Comparison of ENCODE assay signal across 17 cellular contexts in genomic region chr21:28439246-28439645, GRCh38.
"Had no signal": no experiment of that assay in that cellular context is flagged by ENCODE, and none has a peak within 500 bp of the region (broad histone marks: within the 10 kb centered on the region; RNA-seq: fewer than 3 reads in every experiment).

No MANE protein-coding gene starts in this region.

- H3K9me3 ChIP-seq: ascending aorta, pancreas, sigmoid colon, thyroid gland had no signal

- ATAC-seq: foreskin keratinocyte, pancreas, WTC11 had no signal

- H3K27me3 ChIP-seq: ascending aorta, foreskin keratinocyte, neural progenitor cell, pancreas, sigmoid colon, thyroid gland had no signal

- H3K4me2 ChIP-seq: neural progenitor cell had no signal

- H3K27ac ChIP-seq: ascending aorta, foreskin keratinocyte, neural progenitor cell, pancreas, thyroid gland had no signal

- H2AFZ ChIP-seq: neural progenitor cell had no signal

- H3K4me1 ChIP-seq: ascending aorta, foreskin keratinocyte, neural progenitor cell, pancreas, sigmoid colon, thyroid gland had no signal

- H3K9ac ChIP-seq: neural progenitor cell had no signal

- DNase-seq: activated CD4-positive, alpha-beta T cell treated with anti-CD3 and anti-CD28 coated beads for 48 hours; activated naive CD8-positive, alpha-beta T cell treated with anti-CD3 and anti-CD28 coated beads for 36 hours; endodermal cell; erythroblast; foreskin keratinocyte; immature natural killer cell; midbrain; pancreas; SHP77; sigmoid colon; stimulated activated CD4-positive, alpha-beta T cell treated with anti-CD3 and anti-CD28 coated beads, Interleukin-12 subunit alpha, Interleukin-12 subunit beta, amount 100 ng/mL, for 4 hours; stimulated activated CD4-positive, alpha-beta T cell treated with anti-CD3 and anti-CD28 coated beads, Interleukin-2, amount 100 ng/mL, for 24 hours; T-helper 2 cell; thyroid gland had no signal

- H3K4me3 ChIP-seq: ascending aorta, neural progenitor cell, pancreas, sigmoid colon, thyroid gland had no signal

- H3K36me3 ChIP-seq: ascending aorta, neural progenitor cell, pancreas, sigmoid colon, thyroid gland had no signal
